In genomic region chr7:144835166-144835611, GRCh38 we compare ENCODE assay signal across 8 cellular contexts. TPM values are rescaled to one million over a fixed set of nuclear protein-coding genes. Genes with fewer than 3 reads are reported as not detected.
DNase-seq lines count a peak whose midpoint lies in the region; ATAC-seq and TF ChIP-seq lines count a peak whose summit lies in the region.

No MANE protein-coding gene starts in this region.

- H3K27ac ChIP-seq in esophagus muscularis mucosa (replicated peaks in 1 of 4): peak overlapping the region; percentile 93 to 99 (median 96)
- H3K27ac ChIP-seq in thyroid gland: peak overlapping the region; percentile 88 to 90 (median 88)

- ATAC-seq in GM18519 (IDR thresholded peaks at IDR 0.05; ENCODE audit: low FRiP score, unreplicated experiment): peak; percentile 25
- peak; percentile 35 for ATAC-seq in HG03025 (IDR thresholded peaks at IDR 0.05; ENCODE audit: low FRiP score, unreplicated experiment)

- peak overlapping the region; percentile 79 for H3K9ac ChIP-seq in mucosa of stomach (ENCODE audit: low read length)

- intact Hi-C loops in esophagus muscularis mucosa (cut with DNase I) (loop anchor here (10.0 kb wide), 1 partner anchor 100 kb away; no protein-coding TSS in a partner anchor), thyroid gland (cut with DNase I) (no loop called here)

- H3K4me1 ChIP-seq in esophagus muscularis mucosa: peaks cover 8 to 19% (median 17%) of the 10 kb centered on the region in 4 donors
- H3K4me1 ChIP-seq in mucosa of stomach (ENCODE audit: control insufficient read depth, insufficient read depth, low read length): peaks cover 20% of the 10 kb centered on the region
- peaks cover 0 to 7% of the 10 kb centered on the region in 2 donors for H3K4me1 ChIP-seq in thyroid gland

- TF ChIP-seq CTCF in AG10803 (conservative IDR thresholded peaks at IDR 0.05; ENCODE audit: low read length) (no peak), esophagus muscularis mucosa (IDR thresholded peaks at IDR 0.05) (no peak), thyroid gland (IDR thresholded peaks at IDR 0.05) (no peak)

- DNase-seq in AG10803 (ENCODE audit: low read depth): peak; percentile 52
- DNase-seq in NCI-H2171 treated with DMSO at 0.1 percent for 48 hours (lab: John Stamatoyannopoulos, UW): peak; percentile 75
- DNase-seq in activated CD8-positive, alpha-beta memory T cell treated with anti-CD3 and anti-CD28 coated beads for 24 hours: peak; percentile 84
- no peak for DNase-seq in esophagus muscularis mucosa (ENCODE audit: extremely low spot score)
- DNase-seq in thyroid gland: peak; percentile 44 to 51

- peak overlapping the region; percentile 89 for H3K4me3 ChIP-seq in AG10803 (ENCODE audit: low read length)
- peak overlapping the region; percentile 76 to 93 (median 84) for H3K4me3 ChIP-seq in esophagus muscularis mucosa
- H3K4me3 ChIP-seq in mucosa of stomach (ENCODE audit: low read length): peak overlapping the region; percentile 77
- H3K4me3 ChIP-seq in thyroid gland (replicated peaks in 1 of 3): peak overlapping the region; percentile 50 to 62 (median 57)

- TF ChIP-seq EP300 in esophagus muscularis mucosa (IDR thresholded peaks at IDR 0.05): no peak

- under 1% methylated on average over 23 of the region's 24 CpGs for WGBS in esophagus muscularis mucosa
- WGBS in thyroid gland, 2 donors: 1 to 2% methylated on average over 24 of the region's 24 CpGs

- peaks cover 0 to 18% (median 0%) of the 10 kb centered on the region in 4 donors for H3K9me3 ChIP-seq in esophagus muscularis mucosa
- no peaks in the 10 kb centered on the region for H3K9me3 ChIP-seq in mucosa of stomach (ENCODE audit: control insufficient read depth, low read length)
- no peaks in the 10 kb centered on the region for H3K9me3 ChIP-seq in thyroid gland

- no peaks in the 10 kb centered on the region for H3K27me3 ChIP-seq in esophagus muscularis mucosa
- no peaks in the 10 kb centered on the region for H3K27me3 ChIP-seq in mucosa of stomach (ENCODE audit: control insufficient read depth, insufficient read depth, low read length)
- H3K27me3 ChIP-seq in thyroid gland: no peaks in the 10 kb centered on the region

- TF ChIP-seq POLR2A in esophagus muscularis mucosa (IDR thresholded peaks at IDR 0.05; ENCODE audit: low read depth) (no peak), thyroid gland (IDR thresholded peaks at IDR 0.05) (no peak)

- no peaks in the 10 kb centered on the region for H3K36me3 ChIP-seq in esophagus muscularis mucosa
- H3K36me3 ChIP-seq in mucosa of stomach (ENCODE audit: control insufficient read depth, insufficient read depth, low read length): no peaks in the 10 kb centered on the region
- H3K36me3 ChIP-seq in thyroid gland: no peaks in the 10 kb centered on the region

RNA-seq across cellular contexts. Expression of gene TPK1, which starts 0.7 kb away (rescaled TPM):
- total RNA-seq in esophagus muscularis mucosa (1 to 10 TPM; 2.7 to 4.3 (median 3.4) TPM), thyroid gland (10 to 100 TPM in 1 of 4 donors, 1 to 10 TPM in 3; 2.6 to 10.4 (median 6.2) TPM)
